18 cellular contexts compared by ENCODE assay signal in genomic region chr2:36360063-36360462, GRCh38. TPM values are rescaled to one million over a fixed set of nuclear protein-coding genes. Genes with fewer than 3 reads are reported as not detected.
DNase-seq lines count a peak whose midpoint lies in the region; ATAC-seq and TF ChIP-seq lines count a peak whose summit lies in the region.
"Had no signal": no experiment of that assay in that cellular context is flagged by ENCODE, and none has a peak within 500 bp of the region (broad histone marks: within the 10 kb centered on the region; RNA-seq: fewer than 3 reads in every experiment).

No MANE protein-coding gene starts in this region.

- in situ Hi-C loops in Panc1 (cut with HindIII; ENCODE audit: low pct_unique_long_range_greater_than_20kb, low sequenced_read_pairs), result no loop called here

- no peaks in the 10 kb centered on the region for H3K9me3 ChIP-seq in Panc1 (ENCODE audit: control insufficient read depth, insufficient read depth, low read depth, low read length)
- no peaks in the 10 kb centered on the region for H3K9me3 ChIP-seq in colonic mucosa
- H3K9me3 ChIP-seq in adrenal gland (replicated peaks in 1 of 3), result no peaks in the 10 kb centered on the region
- H3K9me3 ChIP-seq: neutrophil had no signal

- peaks cover 3% of the 10 kb centered on the region for H3K36me3 ChIP-seq in Panc1 (ENCODE audit: control insufficient read depth, insufficient read depth, low read length)
- H3K36me3 ChIP-seq in colonic mucosa, result no peaks in the 10 kb centered on the region
- H3K36me3 ChIP-seq in adrenal gland (replicated peaks in 1 of 2), result no peaks in the 10 kb centered on the region
- H3K36me3 ChIP-seq: neutrophil had no signal

- CTCF ChIA-PET in Panc1 (lab: Charles Lee), result no interaction called here

- H3K27me3 ChIP-seq in Panc1 (ENCODE audit: control insufficient read depth, insufficient read depth, low read length) (no peaks in the 10 kb centered on the region), colonic mucosa (no peaks in the 10 kb centered on the region), adrenal gland (no peaks in the 10 kb centered on the region)

- H3K36me3 Mint-ChIP-seq in osteocyte (ENCODE audit: unreplicated experiment), result peaks cover 5% of the 10 kb centered on the region
- no peaks in the 10 kb centered on the region for H3K36me3 Mint-ChIP-seq in activated T-cell treated with anti-CD3 and anti-CD28 coated beads, Interleukin-2, amount 50 U/mL, for 4 hours (ENCODE audit: insufficient read depth)
- H3K36me3 Mint-ChIP-seq: activated naive CD8-positive, alpha-beta T cell treated with anti-CD3 and anti-CD28 coated beads, Interleukin-2, amount 10 ng/mL, durations not matched to agents 7 days and 5 days; T-cell had no signal

- H3K9me3 Mint-ChIP-seq in osteocyte (ENCODE audit: unreplicated experiment), result no peaks in the 10 kb centered on the region
- H3K9me3 Mint-ChIP-seq in activated T-cell treated with anti-CD3 and anti-CD28 coated beads, Interleukin-2, amount 50 U/mL, for 4 hours, result no peaks in the 10 kb centered on the region
- H3K9me3 Mint-ChIP-seq: activated naive CD8-positive, alpha-beta T cell treated with anti-CD3 and anti-CD28 coated beads, Interleukin-2, amount 10 ng/mL, durations not matched to agents 7 days and 5 days; stimulated activated naive CD8-positive, alpha-beta T cell treated with anti-CD3 and anti-CD28 coated beads, Interleukin-15, amount 100 ng/mL, for 72 hours; T-cell had no signal

- H3K4me3 Mint-ChIP-seq in osteocyte (ENCODE audit: unreplicated experiment), result peak overlapping the region; percentile 94
- no peak overlapping the region for H3K4me3 Mint-ChIP-seq in activated T-cell treated with anti-CD3 and anti-CD28 coated beads, Interleukin-2, amount 50 U/mL, for 4 hours
- H3K4me3 Mint-ChIP-seq: activated naive CD8-positive, alpha-beta T cell treated with anti-CD3 and anti-CD28 coated beads, Interleukin-2, amount 10 ng/mL, durations not matched to agents 7 days and 5 days; T-cell had no signal

- H3K4me1 ChIP-seq in Panc1 (ENCODE audit: control insufficient read depth, insufficient read depth, low read length) (peaks cover 59% of the 10 kb centered on the region), colonic mucosa (peaks cover 3% of the 10 kb centered on the region), adrenal gland (replicated peaks in 1 of 2) (peaks cover 3 to 6% of the 10 kb centered on the region in 2 donors)

- WGBS in adrenal gland, 4 donors, result 75 to 91% (median 89%) methylated on average over 4 of the region's 4 CpGs

- H3K4me1 Mint-ChIP-seq in osteocyte (ENCODE audit: unreplicated experiment), result peaks cover 65% of the 10 kb centered on the region
- H3K4me1 Mint-ChIP-seq in activated T-cell treated with anti-CD3 and anti-CD28 coated beads, Interleukin-2, amount 50 U/mL, for 4 hours (ENCODE audit: low read depth), result peaks cover 25% of the 10 kb centered on the region

- peak overlapping the region; percentile 96 for H3K27ac Mint-ChIP-seq in osteocyte (ENCODE audit: unreplicated experiment)
- H3K27ac Mint-ChIP-seq: activated naive CD8-positive, alpha-beta T cell treated with anti-CD3 and anti-CD28 coated beads, Interleukin-2, amount 10 ng/mL, durations not matched to agents 7 days and 5 days; T-cell had no signal

- POLR2A ChIA-PET in Panc1 (lab: Charles Lee), result no interaction called here

- no peak for TF ChIP-seq POLR2A in adrenal gland (IDR thresholded peaks at IDR 0.05)

- no TSS peak for BruUV-seq in Panc1 (replicated peaks; lab: Mats Ljungman, UMichigan)

- DNase-seq in AG09309 (ENCODE audit: low read depth), result no peak
- no peak for DNase-seq in Panc1 (ENCODE audit: low read depth, low spot score)
- DNase-seq in epithelial cell of esophagus (ENCODE audit: low read depth), result peak; percentile 62
- DNase-seq in osteocyte (ENCODE audit: extremely low spot score, unreplicated experiment), result no peak
- no peak for DNase-seq in colonic mucosa
- DNase-seq in activated T-cell treated with anti-CD3 and anti-CD28 coated beads, Interleukin-2, amount 50 U/mL, for 4 hours, result no peak
- DNase-seq in GF-D8 (lab: John Stamatoyannopoulos, UW), result no peak
- no peak for DNase-seq in adrenal gland
- DNase-seq: activated naive CD8-positive, alpha-beta T cell treated with anti-CD3 and anti-CD28 coated beads, Interleukin-2, amount 10 ng/mL, durations not matched to agents 7 days and 5 days; DMS153; Kasumi-1; NCI-H1694 treated with DMSO at 0.1 percent for 48 hours; NCI-H69; stimulated activated naive CD8-positive, alpha-beta T cell treated with anti-CD3 and anti-CD28 coated beads, Interleukin-15, amount 100 ng/mL, for 72 hours; T-cell had no signal

- H3K4me3 ChIP-seq in AG09309 (ENCODE audit: control insufficient read depth, low read depth, low read length) (peak overlapping the region; percentile 96), Panc1 (ENCODE audit: low read depth in 2 of 2, low read length in 2 of 2) (peak overlapping the region; percentile 96 to 99), epithelial cell of esophagus (ENCODE audit: low read length) (no peak overlapping the region), colonic mucosa (no peak overlapping the region), adrenal gland (no peak overlapping the region)
- H3K4me3 ChIP-seq: skin epidermis had no signal

- no peaks in the 10 kb centered on the region for H3K27me3 Mint-ChIP-seq in osteocyte (ENCODE audit: unreplicated experiment)
- H3K27me3 Mint-ChIP-seq in activated T-cell treated with anti-CD3 and anti-CD28 coated beads, Interleukin-2, amount 50 U/mL, for 4 hours (ENCODE audit: low read depth), result peaks cover 30% of the 10 kb centered on the region

- intact Hi-C loops in Panc1 (cut with micrococcal nuclease; ENCODE audit: unreplicated experiment) (no loop called here), colonic mucosa (cut with DNase I) (no loop called here), adrenal gland (cut with DNase I) (no loop called here)

- TF ChIP-seq CTCF in AG09309 (IDR thresholded peaks at IDR 0.05; ENCODE audit: control insufficient read depth, insufficient read depth, low read depth, low read length, missing control alignments), result no peak
- TF ChIP-seq CTCF in Panc1 (IDR thresholded peaks at IDR 0.05), result no peak
- TF ChIP-seq CTCF in epithelial cell of esophagus (IDR thresholded peaks at IDR 0.05; ENCODE audit: insufficient read depth, low read depth, low read length, missing control alignments), result no peak
- no peak for TF ChIP-seq CTCF in osteocyte (IDR thresholded peaks at IDR 0.05)
- TF ChIP-seq CTCF in colonic mucosa (IDR thresholded peaks at IDR 0.05), result no peak
- TF ChIP-seq CTCF in adrenal gland (IDR thresholded peaks at IDR 0.05), result no peak

- H3K27ac ChIP-seq in Panc1 (ENCODE audit: low read length), result peak overlapping the region; percentile 98
- no peak overlapping the region for H3K27ac ChIP-seq in colonic mucosa
- no peak overlapping the region for H3K27ac ChIP-seq in adrenal gland
- H3K27ac ChIP-seq: neutrophil had no signal

- peak overlapping the region in 1 of 2 donors; percentile 32 for H3K9ac ChIP-seq in colonic mucosa (ENCODE audit: low read depth in 2 of 2, low read length in 2 of 2)

- ATAC-seq in Panc1, result no peak
- no peak for ATAC-seq in activated T-cell treated with anti-CD3 and anti-CD28 coated beads, Interleukin-2, amount 50 U/mL, for 4 hours
- ATAC-seq: activated CD4-positive, CD25-positive, alpha-beta regulatory T cell treated with anti-CD3 and anti-CD28 coated beads, Interleukin-2, amount 50 U/mL, for 24 hours; stimulated activated naive CD8-positive, alpha-beta T cell treated with anti-CD3 and anti-CD28 coated beads, Interleukin-15, amount 100 ng/mL, for 72 hours; T-cell had no signal

RNA-seq across cellular contexts. Expression of gene CRIM1, which starts 4.5 kb away (rescaled TPM):
- 290 TPM for total RNA-seq in Panc1 (2021; ENCODE audit: unreplicated experiment)
- 285 TPM for polyA plus RNA-seq in Panc1 (2012; ENCODE audit: insufficient read length)
- total RNA-seq in osteocyte, result 167 and 194 TPM in 2 replicates
- total RNA-seq in colonic mucosa, result 10 to 100 TPM; 55.7 to 90.7 TPM
- total RNA-seq in activated T-cell treated with anti-CD3 and anti-CD28 coated beads, Interleukin-2, amount 50 U/mL, for 4 hours, result 10 to 100 TPM; 17.9 to 23.8 (median 22.9) TPM
- total RNA-seq in adrenal gland, result 10 to 100 TPM; 19.1 to 66.3 (median 41.8) TPM
- 10 to 100 TPM in 2 of 3 donors, 1 to 10 TPM in 1; 7.6 to 12.4 (median 10.8) TPM for polyA plus RNA-seq in adrenal gland

Comparison
In these comparisons a context has a peak if more than half of its experiments do, and no peak if none do; other contexts are left out.
1. H3K4me3 ChIP-seq: peak in AG09309 (single experiment) and Panc1 (2 of 2); none in epithelial cell of esophagus (single experiment), colonic mucosa (single experiment) and adrenal gland (0 of 4).